In the genomic region with DNA sequence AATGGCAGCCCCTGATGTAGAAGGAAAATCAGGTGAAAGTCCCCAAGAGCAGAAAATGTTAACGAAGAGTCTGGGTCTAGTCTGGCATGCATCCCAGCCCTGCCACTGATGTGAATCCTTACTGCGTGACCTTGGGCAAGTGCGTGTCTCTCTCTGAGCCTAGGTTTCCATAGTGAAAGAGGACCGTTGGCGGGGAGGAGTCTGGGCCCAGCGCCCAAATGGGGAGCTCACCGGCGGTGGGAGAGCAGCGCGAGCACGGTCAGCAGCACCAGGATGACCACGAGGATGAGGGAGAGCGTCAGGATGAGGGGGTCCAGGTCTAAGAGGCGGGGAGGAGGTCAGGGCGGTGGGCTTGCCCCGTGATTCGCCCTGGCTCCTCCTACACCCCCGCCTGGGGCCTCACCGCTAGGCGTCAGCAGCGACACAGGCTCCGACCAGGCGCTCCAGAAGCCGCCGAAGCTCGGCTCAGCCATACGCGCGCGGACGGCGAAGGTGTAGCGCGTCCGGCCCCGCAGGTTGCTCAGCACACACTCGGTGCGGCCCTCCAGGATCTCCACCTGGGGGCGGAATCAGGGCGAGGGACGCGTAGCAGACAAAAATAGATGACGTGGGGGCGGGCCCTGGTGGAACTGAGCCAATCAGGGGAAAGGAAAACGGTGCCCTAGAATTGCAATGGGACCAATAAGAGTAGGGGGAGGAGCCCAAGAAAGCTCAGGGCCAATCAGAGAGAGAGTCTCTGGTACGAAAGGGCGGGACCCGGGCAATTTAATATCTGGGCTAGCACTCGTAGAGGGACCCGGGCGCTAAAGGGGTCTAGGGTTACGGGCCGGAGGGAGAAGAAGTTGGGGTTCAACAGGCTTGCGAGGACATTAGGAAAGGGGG, we compare ENCODE assay signal across 8 cellular contexts. TPM values are rescaled to one million over a fixed set of nuclear protein-coding genes. Genes with fewer than 3 reads are reported as not detected.
A peak's percentile ranks its signal among the peaks of the same experiment; 100 is the strongest.
DNase-seq lines count a peak whose midpoint lies in the region; ATAC-seq, FAIRE-seq and TF ChIP-seq lines count a peak whose summit lies in the region.

No MANE protein-coding gene starts in this region.

- peak overlapping the region; percentile 83 for H3K4me3 Mint-ChIP-seq in central memory CD8-positive, alpha-beta T cell

- peak overlapping the region; percentile 72 for H3K4me2 ChIP-seq in A549

- H3K9me3 Mint-ChIP-seq in central memory CD8-positive, alpha-beta T cell: no peaks in the 10 kb centered on the region

- H3K9me3 ChIP-seq in A549 (no peaks in the 10 kb centered on the region), kidney (ENCODE audit: control insufficient read depth in 1 of 2, low read length in 2 of 2) (no peaks in the 10 kb centered on the region)

- peaks cover 18% of the 10 kb centered on the region for H3K36me3 Mint-ChIP-seq in central memory CD8-positive, alpha-beta T cell (ENCODE audit: insufficient read depth)

- peak overlapping the region; percentile 68 to 75 for H3K9ac ChIP-seq in kidney (ENCODE audit: low read length in 2 of 2)

- H3K27me3 Mint-ChIP-seq in central memory CD8-positive, alpha-beta T cell: peaks cover 9% of the 10 kb centered on the region

- no peaks in the 10 kb centered on the region for H3K36me3 ChIP-seq in kidney (ENCODE audit: control insufficient read depth in 1 of 2, insufficient read depth in 2 of 2, low read length in 2 of 2)

- POLR2A ChIA-PET in A549 (lab: Yijun Ruan, JAX): interaction anchor here (0.7 to 2.6 kb wide), 12 partner anchors 32 to 242 kb away, joined by 3 to 18 read pairs (median 5); partner anchors contain the start of genes CCDC159, ODAD3, PRKCSH and RAB3D

- no peak for TF ChIP-seq EP300 in A549 (IDR thresholded peaks at IDR 0.05)

- H3K4me1 ChIP-seq in A549 (peaks cover 41% of the 10 kb centered on the region), kidney (ENCODE audit: control insufficient read depth in 1 of 2, insufficient read depth in 1 of 2, low read depth in 1 of 2, low read length in 2 of 2) (peaks cover 0 to 36% of the 10 kb centered on the region in 2 donors)

- H3K4me1 Mint-ChIP-seq in central memory CD8-positive, alpha-beta T cell: peaks cover 37% of the 10 kb centered on the region

- TF ChIP-seq POLR2A in A549 (IDR thresholded peaks at IDR 0.05; ENCODE audit: low read length): peak; percentile 69
- peak; percentile 92 for TF ChIP-seq POLR2A in GM18526 (IDR thresholded peaks at IDR 0.05; ENCODE audit: extremely low read depth, insufficient read length)

- WGBS in A549 (ENCODE audit: missing lambda C conversion rate): 2% methylated on average over 33 of the region's 54 CpGs

- peak overlapping the region; percentile 99 for H3K27ac Mint-ChIP-seq in central memory CD8-positive, alpha-beta T cell (ENCODE audit: low read depth)

- FAIRE-seq in A549 (lab: Jason Lieb, UNC) (no peak), kidney (lab: Jason Lieb, UNC) (peak; percentile 64)

- intact Hi-C loops in kidney (cut with DNase I): no loop called here

- H3K27ac ChIP-seq in A549 (peak overlapping the region; percentile 76 to 91), kidney (ENCODE audit: low read depth in 2 of 2, low read length in 2 of 2) (peak overlapping the region; percentile 81 to 90)

- TF ChIP-seq RAD21 in A549 (conservative IDR thresholded peaks at IDR 0.05 in 1 of 2, IDR thresholded peaks at IDR 0.05 in 1 of 2): peak; percentile 42 to 43; a peak in 3 of 5 replicates

- CTCF ChIA-PET in A549 (lab: Yijun Ruan, JAX): interaction anchor here (0.6 to 5.8 kb wide), 42 partner anchors 12 to 285 kb away, joined by 3 to 50 read pairs (median 6); partner anchors contain the start of genes CCDC159, ODAD3, RAB3D and RGL3

- peak; percentile 51 for TF ChIP-seq CTCF in A549 (IDR thresholded peaks at IDR 0.05)
- TF ChIP-seq CTCF in kidney (IDR thresholded peaks at IDR 0.05; ENCODE audit: borderline replicate concordance, extremely low read depth, insufficient read depth): peak; percentile 73

- peak; percentile 96 to 98 for DNase-seq in A549 (ENCODE audit: low read depth in 1 of 2, low spot score in 1 of 2)
- DNase-seq in NCI-H2196 treated with DMSO at 0.1 percent for 48 hours (lab: John Stamatoyannopoulos, UW; ENCODE audit: unreplicated experiment): peak; percentile 96
- DNase-seq in activated CD4-positive, CD25-positive, alpha-beta regulatory T cell (lab: John Stamatoyannopoulos, UW): peak; percentile 81 to 95 (median 93)
- peak; percentile 95 to 97 for DNase-seq in central memory CD8-positive, alpha-beta T cell (ENCODE audit: low spot score in 2 of 2)
- DNase-seq in kidney: peak; percentile 97
- peak; percentile 90 to 95 for DNase-seq in stimulated activated CD4-positive, alpha-beta T cell treated with anti-CD3 and anti-CD28 coated beads, Interleukin-15, amount 100 ng/mL, for 1 hour (ENCODE audit: low read depth in 1 of 2, low spot score in 1 of 2)

- ATAC-seq in A549 (peak; percentile 73 to 84), HG03064 (IDR thresholded peaks at IDR 0.05; ENCODE audit: low read depth, unreplicated experiment) (peak; percentile 72)
- peak; percentile 87 for ATAC-seq in central memory CD8-positive, alpha-beta T cell (replicated peaks; ENCODE audit: extremely low read depth, poor library complexity, severe bottlenecking)

- H3K4me3 ChIP-seq in A549 (peak overlapping the region; percentile 51), kidney (ENCODE audit: low read length in 2 of 2) (peak overlapping the region; percentile 76 to 77)

TF ChIP-seq in A549, 52 proteins besides CTCF, POLR2A, EP300 and RAD21 (continues in another document):
- no peak for TF ChIP-seq TP53 (CRISPR knock-in tag; IDR thresholded peaks at IDR 0.05)
- no peak for TF ChIP-seq EHMT2 (IDR thresholded peaks at IDR 0.05; ENCODE audit: low read depth)
- TF ChIP-seq, protein P1, sequence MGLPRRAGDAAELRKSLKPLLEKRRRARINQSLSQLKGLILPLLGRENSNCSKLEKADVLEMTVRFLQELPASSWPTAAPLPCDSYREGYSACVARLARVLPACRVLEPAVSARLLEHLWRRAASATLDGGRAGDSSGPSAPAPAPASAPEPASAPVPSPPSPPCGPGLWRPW (IDR thresholded peaks at IDR 0.05): no peak
- TF ChIP-seq EHF (CRISPR knock-in tag; IDR thresholded peaks at IDR 0.05): no peak
- 0 out of 2 replicates have a peak, but pooled peaks have one; percentile 33 for TF ChIP-seq RFX5 (IDR thresholded peaks at IDR 0.05)
- no peak for TF ChIP-seq CHD2 (IDR thresholded peaks at IDR 0.05; ENCODE audit: low read length, partially characterized antibody)
- TF ChIP-seq FOXS1 (CRISPR knock-in tag; IDR thresholded peaks at IDR 0.05): no peak
- no peak for TF ChIP-seq MYC (IDR thresholded peaks at IDR 0.05; ENCODE audit: borderline replicate concordance, low read length)
- 0 out of 2 replicates have a peak, but pooled peaks have one; percentile 34 for TF ChIP-seq KDM5A (IDR thresholded peaks at IDR 0.05)
- peak; percentile 57 for TF ChIP-seq SMC3 (IDR thresholded peaks at IDR 0.05)
- TF ChIP-seq PHF8 (IDR thresholded peaks at IDR 0.05; ENCODE audit: borderline replicate concordance, low read depth): peak; percentile 45; the same call in 1 of the 2 replicates
- TF ChIP-seq FOSB (CRISPR knock-in tag; IDR thresholded peaks at IDR 0.05): no peak
- TF ChIP-seq E2F6 (IDR thresholded peaks at IDR 0.05; ENCODE audit: borderline replicate concordance, low read depth): no peak

RNA-seq across cellular contexts. Expression of gene EPOR, which starts 3.2 kb away (rescaled TPM):
- polyA plus RNA-seq in A549 (2011; rRNA removed): 4.4 and 5.2 TPM in 2 replicates
- polyA plus RNA-seq in A549 (2012; cell fraction: cytosol; rRNA removed): 8.3 and 10.0 TPM in 2 replicates
- 19.3 and 20.0 TPM in 2 replicates for polyA plus RNA-seq in A549 (2012; cell fraction: nucleus; rRNA removed)
- 2.8 to 3.6 TPM (median 3.3 TPM) in 3 replicates for polyA plus RNA-seq in A549 (2017; fragmentation: RNase III; extraction: RNeasy Plus Mini Kit Qiagen cat#74134 plus additional on column Dnase treatment)
- polyA minus RNA-seq in A549 (2011; rRNA and poly(A)+ RNA removed): 3.9 and 4.8 TPM in 2 replicates
- total RNA-seq in kidney: 23.6 TPM
- polyA plus RNA-seq in kidney (ENCODE audit: insufficient read depth, low read depth, low replicate concordance): 20.4 TPM

RNA-seq across cellular contexts. Expression of gene SWSAP1, which starts 6.4 kb away (rescaled TPM):
- polyA plus RNA-seq in A549 (2011; rRNA removed) (1.2 and 1.3 TPM in 2 replicates), A549 (2017; fragmentation: RNase III; extraction: RNeasy Plus Mini Kit Qiagen cat#74134 plus additional on column Dnase treatment) (1.5 to 1.8 TPM (median 1.5 TPM) in 3 replicates), kidney (ENCODE audit: insufficient read depth, low read depth, low replicate concordance) (6.2 TPM)
- polyA plus RNA-seq in A549 (2012; cell fraction: cytosol; rRNA removed): 3.0 and 3.6 TPM in 2 replicates
- 2.6 and 3.3 TPM in 2 replicates for polyA plus RNA-seq in A549 (2012; cell fraction: nucleus; rRNA removed)
- polyA minus RNA-seq in A549 (2011; rRNA and poly(A)+ RNA removed): 0.33 and 0.88 TPM in 2 replicates
- 4.1 TPM for total RNA-seq in kidney

RNA-seq across cellular contexts. Expression of gene PLPPR2, which starts 25.7 kb away (rescaled TPM):
- 5.6 and 6.3 TPM in 2 replicates for polyA plus RNA-seq in A549 (2011; rRNA removed)
- 8.6 and 11.8 TPM in 2 replicates for polyA plus RNA-seq in A549 (2012; cell fraction: cytosol; rRNA removed)
- polyA plus RNA-seq in A549 (2012; cell fraction: nucleus; rRNA removed): 20.2 and 33.1 TPM in 2 replicates
- polyA plus RNA-seq in A549 (2017; fragmentation: RNase III; extraction: RNeasy Plus Mini Kit Qiagen cat#74134 plus additional on column Dnase treatment): 8.6 to 12.3 TPM (median 9.7 TPM) in 3 replicates
- polyA minus RNA-seq in A549 (2011; rRNA and poly(A)+ RNA removed): 4.7 TPM in 2 replicates
- total RNA-seq in kidney: 22.5 TPM
- 11.7 TPM for polyA plus RNA-seq in kidney (ENCODE audit: insufficient read depth, low read depth, low replicate concordance)

RNA-seq across cellular contexts. Expression of gene CCDC159, which starts 34.6 kb away (rescaled TPM):
- polyA plus RNA-seq in A549 (2011; rRNA removed) (11.3 and 12.2 TPM in 2 replicates), A549 (2017; fragmentation: RNase III; extraction: RNeasy Plus Mini Kit Qiagen cat#74134 plus additional on column Dnase treatment) (8.4 to 11.2 TPM (median 8.6 TPM) in 3 replicates), kidney (ENCODE audit: insufficient read depth, low read depth, low replicate concordance) (50.7 TPM)
- 7.5 and 7.9 TPM in 2 replicates for polyA plus RNA-seq in A549 (2012; cell fraction: cytosol; rRNA removed)
- polyA plus RNA-seq in A549 (2012; cell fraction: nucleus; rRNA removed): 40.2 and 53.1 TPM in 2 replicates
- polyA minus RNA-seq in A549 (2011; rRNA and poly(A)+ RNA removed): 8.0 and 12.8 TPM in 2 replicates
- 28.9 TPM for total RNA-seq in kidney

RNA-seq across cellular contexts. Expression of gene TMEM205, which starts 34.8 kb away (rescaled TPM):
- polyA plus RNA-seq in A549 (2011; rRNA removed) (183 and 230 TPM in 2 replicates), A549 (2017; fragmentation: RNase III; extraction: RNeasy Plus Mini Kit Qiagen cat#74134 plus additional on column Dnase treatment) (91.6 to 92.6 TPM (median 92.3 TPM) in 3 replicates), kidney (ENCODE audit: insufficient read depth, low read depth, low replicate concordance) (417 TPM)
- 269 and 277 TPM in 2 replicates for polyA plus RNA-seq in A549 (2012; cell fraction: cytosol; rRNA removed)
- 218 and 264 TPM in 2 replicates for polyA plus RNA-seq in A549 (2012; cell fraction: nucleus; rRNA removed)
- 135 and 193 TPM in 2 replicates for polyA minus RNA-seq in A549 (2011; rRNA and poly(A)+ RNA removed)
- 150 TPM for total RNA-seq in kidney

Comparison
In these comparisons a context has a peak if more than half of its experiments do, and no peak if none do; other contexts are left out.
1. Peak in every context shown above with its lines: DNase-seq, ATAC-seq, H3K4me3 ChIP-seq and H3K27ac ChIP-seq.